In genomic region chrX:154411322-154411980, GRCh38 we compare ENCODE assay signal across 1 cellular context.
A peak's percentile ranks its signal among the peaks of the same experiment; 100 is the strongest.
TF ChIP-seq lines count a peak whose summit lies in the region.

TSS of gene TAFAZZIN (plus strand) at chrX:154411539. CDS start at chrX:154411844, 305 bp downstream.

TF ChIP-seq in GM12878, 131 proteins besides CTCF, POLR2A, EP300 and RAD21 (continued from another document and continues in another):
- no peak for TF ChIP-seq RUNX3 (IDR thresholded peaks at IDR 0.05; ENCODE audit: low read length)
- TF ChIP-seq CBFB (IDR thresholded peaks at IDR 0.05; ENCODE audit: low read depth) = no peak
- TF ChIP-seq ZBTB40 (IDR thresholded peaks at IDR 0.05; ENCODE audit: borderline replicate concordance) = no peak
- TF ChIP-seq CEBPB (IDR thresholded peaks at IDR 0.05; ENCODE audit: borderline replicate concordance in 1 of 2, low read depth in 2 of 2, low read length in 2 of 2) = no peak
- no peak for TF ChIP-seq ZSCAN29 (IDR thresholded peaks at IDR 0.05)
- no peak for TF ChIP-seq EED (IDR thresholded peaks at IDR 0.05; ENCODE audit: low read depth)
- no peak for TF ChIP-seq MLLT1 (IDR thresholded peaks at IDR 0.05)
- no peak for TF ChIP-seq MYB (IDR thresholded peaks at IDR 0.05; ENCODE audit: borderline replicate concordance, low read depth, low read length)
- TF ChIP-seq POLR2AphosphoS2 (IDR thresholded peaks at IDR 0.05; ENCODE audit: low read depth, low read length) = 0 out of 2 replicates have a peak, but pooled peaks have one; percentile 52
- TF ChIP-seq NR2C1 (IDR thresholded peaks at IDR 0.05) = peak; percentile 39
- no peak for TF ChIP-seq STAT3 (IDR thresholded peaks at IDR 0.05; ENCODE audit: low read depth, low read length)
- TF ChIP-seq GATAD2B (conservative IDR thresholded peaks at IDR 0.05; ENCODE audit: low read depth) = peak; percentile 79; the same call in 1 of the 2 replicates
- no peak for TF ChIP-seq E2F8 (IDR thresholded peaks at IDR 0.05; ENCODE audit: low read depth, partially characterized antibody)
- TF ChIP-seq RELB (IDR thresholded peaks at IDR 0.05; ENCODE audit: low read depth) = no peak
- no peak for TF ChIP-seq BACH1 (IDR thresholded peaks at IDR 0.05; ENCODE audit: borderline replicate concordance)
- no peak for TF ChIP-seq PAX8 (IDR thresholded peaks at IDR 0.05)
- peak; percentile 98 for TF ChIP-seq E4F1 (IDR thresholded peaks at IDR 0.05; ENCODE audit: borderline replicate concordance, partially characterized antibody)
- TF ChIP-seq JUND (IDR thresholded peaks at IDR 0.05; ENCODE audit: low read depth, low read length) = no peak
- TF ChIP-seq RAD51 (IDR thresholded peaks at IDR 0.05) = no peak
- TF ChIP-seq ZNF622 (IDR thresholded peaks at IDR 0.05) = no peak
- no peak for TF ChIP-seq RBBP5 (conservative IDR thresholded peaks at IDR 0.05)
- no peak for TF ChIP-seq CREB1 (IDR thresholded peaks at IDR 0.05; ENCODE audit: low read depth)
- TF ChIP-seq BCL11A (IDR thresholded peaks at IDR 0.05; ENCODE audit: low read depth, low read length) = no peak
- no peak for TF ChIP-seq NRF1 (conservative IDR thresholded peaks at IDR 0.05; ENCODE audit: low read depth, low read length)
- TF ChIP-seq SREBF1 (IDR thresholded peaks at IDR 0.05; ENCODE audit: low read length) = no peak
- TF ChIP-seq TCF7 (IDR thresholded peaks at IDR 0.05; ENCODE audit: borderline replicate concordance) = no peak
- TF ChIP-seq ZBTB11 (CRISPR knock-in tag; IDR thresholded peaks at IDR 0.05) = no peak
- no peak for TF ChIP-seq YBX1 (IDR thresholded peaks at IDR 0.05)
- no peak for TF ChIP-seq ZNF207 (IDR thresholded peaks at IDR 0.05; ENCODE audit: borderline replicate concordance)
- TF ChIP-seq PRDM15 (CRISPR knock-in tag; IDR thresholded peaks at IDR 0.05) = no peak
- TF ChIP-seq PML (IDR thresholded peaks at IDR 0.05; ENCODE audit: low read length) = no peak; the same call in 1 of the 2 replicates
- TF ChIP-seq CBX3 (IDR thresholded peaks at IDR 0.05; ENCODE audit: borderline replicate concordance, low read depth) = no peak
- TF ChIP-seq NFXL1 (IDR thresholded peaks at IDR 0.05; ENCODE audit: borderline replicate concordance) = no peak
- TF ChIP-seq NR2F1 (conservative IDR thresholded peaks at IDR 0.05) = peak; percentile 78; the same call in 1 of the 2 replicates
- no peak for TF ChIP-seq TCF3 (IDR thresholded peaks at IDR 0.05; ENCODE audit: borderline replicate concordance, insufficient read depth, low read depth, low read length)
- TF ChIP-seq SKIL (IDR thresholded peaks at IDR 0.05; ENCODE audit: low read depth, poor library complexity, severe bottlenecking) = no peak
- peak; percentile 45; the same call in 2 of the 3 replicates for TF ChIP-seq POU2F2 (IDR thresholded peaks at IDR 0.05; ENCODE audit: borderline replicate concordance, low read depth, low read length)
